25 cellular contexts compared by ENCODE assay signal in the genomic region with DNA sequence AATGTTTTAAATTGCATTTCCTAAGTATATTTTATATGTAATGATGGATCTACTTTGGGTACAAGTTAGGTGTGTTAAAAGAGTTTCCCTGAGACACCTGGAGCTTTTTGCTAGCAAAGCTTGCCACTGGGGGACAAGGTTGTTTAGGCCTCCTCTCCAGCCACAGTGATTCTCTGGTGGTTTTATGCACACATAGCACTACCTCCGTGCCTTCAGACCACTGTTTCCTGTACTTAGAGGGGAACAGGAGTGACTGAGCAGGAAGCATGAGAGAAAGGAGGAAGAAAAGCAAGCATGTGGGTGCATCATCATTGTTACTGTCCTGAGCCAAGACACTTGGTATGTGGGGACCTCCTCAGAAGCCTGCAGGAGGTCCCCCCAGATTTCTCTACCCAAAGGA.
"Had no signal": no experiment of that assay in that cellular context is flagged by ENCODE, and none has a peak within 500 bp of the region (broad histone marks: within the 10 kb centered on the region; RNA-seq: fewer than 3 reads in every experiment).

No MANE protein-coding gene starts in this region.

- H3K27ac Mint-ChIP-seq: activated CD4-positive, alpha-beta memory T cell treated with anti-CD3 and anti-CD28 coated beads, Interleukin-2, amount 10 ng/mL, durations not matched to agents 7 days and 5 days; activated CD4-positive, alpha-beta T cell treated with anti-CD3 and anti-CD28 coated beads, Interleukin-2, amount 10 ng/mL, durations not matched to agents 24 days and 14 days; activated naive CD4-positive, alpha-beta T cell treated with anti-CD3 and anti-CD28 coated beads, Interleukin-2, amount 50 U/mL, for 72 hours; activated T-helper 1 cell treated with anti-CD3 and anti-CD28 coated beads, Interleukin-12 subunit alpha, Interleukin-12 subunit beta, Interleukin-2, Interleukin-4 antibody, amounts not matched to agents 30 ng/mL and 10 ng/mL and 1 ng/mL, durations not matched to agents 14 hours and 24 hours and 36 hours; memory B cell; nephron progenitor cell; stimulated activated effector memory CD8-positive, alpha-beta T cell treated with anti-CD3 and anti-CD28 coated beads, Interleukin-12 subunit alpha, Interleukin-12 subunit beta, amount 100 ng/mL, for 72 hours; type B pancreatic cell had no signal

- H3K9me3 ChIP-seq: gastrocnemius medialis, right lobe of liver, testis, vagina had no signal

- H3K4me3 Mint-ChIP-seq: activated CD4-positive, alpha-beta memory T cell treated with anti-CD3 and anti-CD28 coated beads, Interleukin-2, amount 10 ng/mL, durations not matched to agents 7 days and 5 days; activated CD4-positive, alpha-beta T cell treated with anti-CD3 and anti-CD28 coated beads, Interleukin-2, amount 10 ng/mL, durations not matched to agents 24 days and 14 days; activated T-helper 1 cell treated with anti-CD3 and anti-CD28 coated beads, Interleukin-12 subunit alpha, Interleukin-12 subunit beta, Interleukin-2, Interleukin-4 antibody, amounts not matched to agents 30 ng/mL and 10 ng/mL and 1 ng/mL, durations not matched to agents 14 hours and 24 hours and 36 hours; central memory CD8-positive, alpha-beta T cell; memory B cell; nephron progenitor cell; stimulated activated effector memory CD8-positive, alpha-beta T cell treated with anti-CD3 and anti-CD28 coated beads, Interleukin-12 subunit alpha, Interleukin-12 subunit beta, amount 100 ng/mL, for 72 hours; type B pancreatic cell had no signal

- H3K27me3 ChIP-seq: gastrocnemius medialis, right lobe of liver, testis, vagina had no signal

- H3K4me3 ChIP-seq: gastrocnemius medialis, right lobe of liver, testis, vagina had no signal

- ATAC-seq: activated CD4-positive, CD25-positive, alpha-beta regulatory T cell treated with anti-CD3 and anti-CD28 coated beads, Interleukin-2, amount 50 U/mL, for 24 hours; activated naive CD4-positive, alpha-beta T cell treated with anti-CD3 and anti-CD28 coated beads, Interleukin-2, amount 50 U/mL, for 72 hours; esophagus mucosa; gastrocnemius medialis; left colon; right lobe of liver; stimulated activated effector memory CD8-positive, alpha-beta T cell treated with anti-CD3 and anti-CD28 coated beads, Interleukin-12 subunit alpha, Interleukin-12 subunit beta, amount 100 ng/mL, for 72 hours had no signal

- H3K27me3 Mint-ChIP-seq: activated CD4-positive, alpha-beta memory T cell treated with anti-CD3 and anti-CD28 coated beads, Interleukin-2, amount 10 ng/mL, durations not matched to agents 7 days and 5 days; activated CD4-positive, alpha-beta T cell treated with anti-CD3 and anti-CD28 coated beads, Interleukin-2, amount 10 ng/mL, durations not matched to agents 24 days and 14 days; central memory CD8-positive, alpha-beta T cell; memory B cell; type B pancreatic cell had no signal

- H3K4me1 Mint-ChIP-seq: activated CD4-positive, alpha-beta memory T cell treated with anti-CD3 and anti-CD28 coated beads, Interleukin-2, amount 10 ng/mL, durations not matched to agents 7 days and 5 days; central memory CD8-positive, alpha-beta T cell; memory B cell; stimulated activated effector memory CD8-positive, alpha-beta T cell treated with anti-CD3 and anti-CD28 coated beads, Interleukin-12 subunit alpha, Interleukin-12 subunit beta, amount 100 ng/mL, for 72 hours had no signal

- H3K36me3 ChIP-seq: gastrocnemius medialis, right lobe of liver, vagina had no signal

- H3K27ac ChIP-seq: gastrocnemius medialis, right lobe of liver, testis, vagina, VCaP had no signal

- H3K9me3 Mint-ChIP-seq: activated CD4-positive, alpha-beta memory T cell treated with anti-CD3 and anti-CD28 coated beads, Interleukin-2, amount 10 ng/mL, durations not matched to agents 7 days and 5 days; memory B cell; stimulated activated effector memory CD8-positive, alpha-beta T cell treated with anti-CD3 and anti-CD28 coated beads, Interleukin-12 subunit alpha, Interleukin-12 subunit beta, amount 100 ng/mL, for 72 hours; type B pancreatic cell had no signal

- H3K4me1 ChIP-seq: gastrocnemius medialis, right lobe of liver, testis, vagina had no signal

- DNase-seq: activated CD4-positive, alpha-beta memory T cell treated with anti-CD3 and anti-CD28 coated beads, Interleukin-2, amount 10 ng/mL, durations not matched to agents 7 days and 5 days; activated CD4-positive, alpha-beta T cell treated with anti-CD3 and anti-CD28 coated beads, Interleukin-2, amount 10 ng/mL, durations not matched to agents 24 days and 14 days; activated gamma-delta T cell treated with Interleukin-2 at 50 U/mL for 16 hours; effector memory CD4-positive, alpha-beta T cell; gastrocnemius medialis; islet precursor cell; left colon; nephron progenitor cell; nucleus accumbens; posterior cingulate gyrus; right lobe of liver; small intestine; stimulated activated CD4-positive, alpha-beta T cell treated with anti-CD3 and anti-CD28 coated beads, Interleukin-2, amount 100 ng/mL, for 24 hours; T1000; testis had no signal

- H3K36me3 Mint-ChIP-seq: activated naive CD4-positive, alpha-beta T cell treated with anti-CD3 and anti-CD28 coated beads, Interleukin-2, amount 50 U/mL, for 72 hours; memory B cell; stimulated activated effector memory CD8-positive, alpha-beta T cell treated with anti-CD3 and anti-CD28 coated beads, Interleukin-12 subunit alpha, Interleukin-12 subunit beta, amount 100 ng/mL, for 72 hours; type B pancreatic cell had no signal
